21 cellular contexts compared by ENCODE assay signal in the genomic region with DNA sequence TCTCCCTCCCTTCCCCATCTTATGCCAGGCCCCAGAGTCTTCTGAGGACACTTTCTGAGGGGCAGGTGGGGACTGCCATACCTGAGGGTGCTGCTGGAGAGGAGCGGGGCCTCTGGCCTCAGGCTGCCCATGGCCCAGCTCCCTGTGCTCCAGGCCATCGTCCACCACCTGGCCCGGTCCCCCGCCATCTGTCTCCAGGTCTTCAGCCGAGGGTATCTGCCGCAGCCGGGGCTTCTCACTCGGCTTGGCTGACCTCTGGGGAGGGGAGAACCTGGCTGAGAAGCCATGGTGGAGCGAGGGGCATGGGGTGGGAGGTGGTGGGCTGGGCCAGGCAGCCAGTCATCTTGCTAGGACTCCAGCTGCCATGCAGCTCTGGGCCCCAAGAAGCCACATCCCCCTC.
"Had no signal": no experiment of that assay in that cellular context is flagged by ENCODE, and none has a peak within 500 bp of the region (broad histone marks: within the 10 kb centered on the region; RNA-seq: fewer than 3 reads in every experiment).

No MANE protein-coding gene starts in this region.

- H3K36me3 ChIP-seq: ovary had no signal

- H3K4me1 ChIP-seq: prostate gland had no signal

- H3K27me3 Mint-ChIP-seq: activated naive CD4-positive, alpha-beta T cell treated with anti-CD3 and anti-CD28 coated beads, Interleukin-2, amount 50 U/mL, for 24 hours; natural killer cell treated with Interleukin-12 subunit alpha and Interleukin-12 subunit beta and Interleukin-15 and Interleukin-18, amount 100 ng/mL, for 72 hours; stimulated activated naive CD8-positive, alpha-beta T cell treated with anti-CD3 and anti-CD28 coated beads, Interleukin-15, amount 100 ng/mL, for 72 hours; T-cell had no signal

- H3K9me3 ChIP-seq: heart right ventricle, neutrophil, ovary, prostate gland, suprapubic skin, transverse colon had no signal

- H3K27me3 ChIP-seq: heart right ventricle, neutrophil, ovary, suprapubic skin, transverse colon had no signal

- H3K4me3 ChIP-seq: heart right ventricle, ovary, prostate gland, suprapubic skin, transverse colon had no signal

- H3K9me3 Mint-ChIP-seq: activated naive CD4-positive, alpha-beta T cell treated with anti-CD3 and anti-CD28 coated beads, Interleukin-2, amount 50 U/mL, for 24 hours; natural killer cell treated with Interleukin-12 subunit alpha and Interleukin-12 subunit beta and Interleukin-15 and Interleukin-18, amount 100 ng/mL, for 72 hours; stimulated activated naive CD8-positive, alpha-beta T cell treated with anti-CD3 and anti-CD28 coated beads, Interleukin-15, amount 100 ng/mL, for 72 hours; T-cell had no signal

- H3K27ac ChIP-seq: epithelial cell of prostate, heart right ventricle, neutrophil, prostate gland, suprapubic skin, transverse colon, WERI-Rb-1 had no signal

- H3K4me3 Mint-ChIP-seq: activated naive CD4-positive, alpha-beta T cell treated with anti-CD3 and anti-CD28 coated beads, Interleukin-2, amount 50 U/mL, for 24 hours; natural killer cell treated with Interleukin-12 subunit alpha and Interleukin-12 subunit beta and Interleukin-15 and Interleukin-18, amount 100 ng/mL, for 72 hours; stimulated activated naive CD8-positive, alpha-beta T cell treated with anti-CD3 and anti-CD28 coated beads, Interleukin-15, amount 100 ng/mL, for 72 hours; T-cell had no signal

- ATAC-seq: heart right ventricle; left cardiac atrium; natural killer cell treated with Interleukin-12 subunit alpha and Interleukin-12 subunit beta and Interleukin-15 and Interleukin-18, amount 100 ng/mL, for 72 hours; stimulated activated naive CD8-positive, alpha-beta T cell treated with anti-CD3 and anti-CD28 coated beads, Interleukin-15, amount 100 ng/mL, for 72 hours; T-cell had no signal

- DNase-seq: activated CD4-positive, alpha-beta T cell treated with anti-CD3 and anti-CD28 coated beads for 1 hour; activated CD4-positive, alpha-beta T cell treated with anti-CD3 and anti-CD28 coated beads, Interleukin-2, amount 50 U/mL, for 1 hour; activated gamma-delta T cell treated with Interleukin-2 at 50 U/mL for 16 hours; amniotic stem cell; cortex of kidney; heart right ventricle; islet precursor cell; left cardiac atrium; midbrain; ovary; stimulated activated CD4-positive, alpha-beta T cell treated with anti-CD3 and anti-CD28 coated beads, Interleukin-4, amount 100 ng/mL, for 24 hours; stimulated activated naive CD8-positive, alpha-beta T cell treated with anti-CD3 and anti-CD28 coated beads, Interleukin-15, amount 100 ng/mL, for 72 hours; T-cell; transverse colon; WERI-Rb-1 had no signal

- H3K27ac Mint-ChIP-seq: activated naive CD4-positive, alpha-beta T cell treated with anti-CD3 and anti-CD28 coated beads, Interleukin-2, amount 50 U/mL, for 24 hours had no signal
